In the genomic region with DNA sequence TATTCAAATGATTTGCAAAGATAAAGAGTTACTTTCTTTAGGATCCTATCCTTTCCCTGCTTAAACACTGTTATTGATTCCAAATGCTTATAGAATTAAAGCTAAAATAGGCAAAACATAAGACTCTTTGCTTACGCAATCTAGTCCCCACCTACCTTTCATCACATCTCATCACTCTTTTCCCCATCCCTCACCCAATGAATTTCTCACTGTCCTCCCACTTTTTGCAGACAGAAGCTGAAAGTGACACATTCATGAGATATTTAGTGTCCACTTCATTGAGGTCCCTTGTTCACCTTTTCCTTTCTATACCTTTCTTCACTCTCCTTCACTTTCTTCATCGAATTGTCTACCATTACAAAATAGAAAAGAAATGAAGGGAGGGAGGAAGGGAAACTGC, we compare ENCODE assay signal across 8 cellular contexts. TPM values are rescaled to one million over a fixed set of nuclear protein-coding genes. Genes with fewer than 3 reads are reported as not detected.
A peak's percentile ranks its signal among the peaks of the same experiment; 100 is the strongest.
DNase-seq lines count a peak whose midpoint lies in the region; ATAC-seq, FAIRE-seq and TF ChIP-seq lines count a peak whose summit lies in the region.

No MANE protein-coding gene starts in this region.

- H3K4me1 Mint-ChIP-seq in nephron, result peaks cover 16% of the 10 kb centered on the region

- BruUV-seq in K562 (replicated peaks; lab: Mats Ljungman, UMichigan), result no TSS peak

- H3K27me3 ChIP-seq in K562 (ENCODE audit: control insufficient read depth in 2 of 2, insufficient read depth in 2 of 2, low read length in 2 of 2) (no peaks in the 10 kb centered on the region), Peyer's patch (no peaks in the 10 kb centered on the region)

- peaks cover 4% of the 10 kb centered on the region for H3K36me3 Mint-ChIP-seq in nephron (ENCODE audit: low read depth)

- H3K4me3 ChIP-seq in K562 (peak overlapping the region; percentile 50; the same call in 1 of the 2 replicates), Peyer's patch (no peak overlapping the region)

- H3K79me2 ChIP-seq in K562 (ENCODE audit: control insufficient read depth, insufficient read depth, low read length), result peaks cover 15% of the 10 kb centered on the region; the same call in 2 of the 3 replicates

- no peak for FAIRE-seq in K562 (lab: Jason Lieb, UNC)

- TF ChIP-seq CTCF in K562 (IDR thresholded peaks at IDR 0.05 in 2 of 3, conservative IDR thresholded peaks at IDR 0.05 in 1 of 3; ENCODE audit: insufficient read depth in 2 of 3, low read depth in 1 of 3, low read length in 3 of 3), result no peak
- TF ChIP-seq CTCF in nephron (IDR thresholded peaks at IDR 0.05; ENCODE audit: unreplicated experiment in 3 of 3), result no peak
- TF ChIP-seq CTCF in Peyer's patch (IDR thresholded peaks at IDR 0.05), result no peak

- H3K27ac ChIP-seq in K562 (ENCODE audit: extremely low read depth, low read depth, low read length) (no peak overlapping the region), Peyer's patch (no peak overlapping the region)

- TF ChIP-seq RAD21 in Ishikawa (IDR thresholded peaks at IDR 0.05; ENCODE audit: low read depth) (no peak), K562 (CRISPR knock-in tag; conservative IDR thresholded peaks at IDR 0.05 in 1 of 2, IDR thresholded peaks at IDR 0.05 in 1 of 2) (no peak)

- intact Hi-C loops in K562 (cut with micrococcal nuclease), result no loop called here

- H3K9me3 ChIP-seq in K562 (replicated peaks; ENCODE audit: control insufficient read depth, insufficient read depth, low read depth, low read length) (no peaks in the 10 kb centered on the region), Peyer's patch (no peaks in the 10 kb centered on the region)

- H3K4me3 Mint-ChIP-seq in nephron, result peak overlapping the region; percentile 92 to 98 (median 92)

- no peaks in the 10 kb centered on the region for H3K27me3 Mint-ChIP-seq in nephron (ENCODE audit: low read depth)

- H3K4me2 ChIP-seq in K562 (ENCODE audit: insufficient read depth, low read length), result peak overlapping the region; percentile 58

- POLR2A ChIA-PET in K562 (lab: Yijun Ruan, JAX), result no interaction called here

- ATAC-seq in K562, result peak; percentile 51
- ATAC-seq in GM18517 (IDR thresholded peaks at IDR 0.05; ENCODE audit: unreplicated experiment), result no peak
- no peak for ATAC-seq in HG02970 (IDR thresholded peaks at IDR 0.05; ENCODE audit: low FRiP score, unreplicated experiment)

- H3K4me1 ChIP-seq in K562 (replicated peaks in 1 of 2; ENCODE audit: control insufficient read depth in 2 of 2, insufficient read depth in 2 of 2, low read length in 2 of 2) (peaks cover 0 to 4% of the 10 kb centered on the region in 2 experiments; a peak in 1 of 5 replicates), Peyer's patch (no peaks in the 10 kb centered on the region)

- H3K36me3 ChIP-seq in K562 (ENCODE audit: control insufficient read depth, insufficient read depth, low read length) (no peaks in the 10 kb centered on the region), Peyer's patch (no peaks in the 10 kb centered on the region)

- peak overlapping the region; percentile 66 for H2AFZ ChIP-seq in K562 (ENCODE audit: low read depth, low read length)

- H3K9me1 ChIP-seq in K562 (ENCODE audit: control insufficient read depth, insufficient read depth, low read length), result no peaks in the 10 kb centered on the region

- no peaks in the 10 kb centered on the region for H4K20me1 ChIP-seq in K562 (replicated peaks; ENCODE audit: control insufficient read depth, insufficient read depth, low read length)

- CTCF ChIA-PET in K562 (lab: Yijun Ruan, JAX; ENCODE audit: low intra/inter-chr PET ratio), result no interaction called here

- H3K9me3 Mint-ChIP-seq in nephron, result no peaks in the 10 kb centered on the region

- DNase-seq in Caki2 (ENCODE audit: low read depth), result peak; percentile 0
- peak in 2 of 4 experiments; percentile 3 to 7 for DNase-seq in K562 (ENCODE audit: extremely low read depth in 1 of 4, low spot score in 3 of 4)
- DNase-seq in UCSD-AML1 (lab: John Stamatoyannopoulos, UW; ENCODE audit: unreplicated experiment), result no peak
- DNase-seq in Peyer's patch, result no peak

- TF ChIP-seq POLR2A in K562 (conservative IDR thresholded peaks at IDR 0.05) (no peak), Peyer's patch (IDR thresholded peaks at IDR 0.05) (no peak)

- TF ChIP-seq EP300 in Ishikawa (IDR thresholded peaks at IDR 0.05; ENCODE audit: borderline replicate concordance), result no peak
- no peak for TF ChIP-seq EP300 in K562 (IDR thresholded peaks at IDR 0.05; ENCODE audit: low read length)

- 7% methylated on average over 2 of the region's 2 CpGs for WGBS in K562 (ENCODE audit: insufficient coverage, low coverage, missing lambda C conversion rate)

- H3K9ac ChIP-seq in K562 (ENCODE audit: insufficient read depth in 1 of 2, low read depth in 2 of 2, low read length in 2 of 2), result no peak overlapping the region

- in situ Hi-C loops in Caki2 (cut with HindIII; ENCODE audit: low pct_unique_long_range_greater_than_20kb, low sequenced_read_pairs) (no loop called here), K562 (cut with MboI) (no loop called here)

- peak overlapping the region; percentile 88 to 99 (median 97) for H3K27ac Mint-ChIP-seq in nephron

TF ChIP-seq in Ishikawa, 13 proteins besides CTCF, POLR2A, EP300 and RAD21:
- TF ChIP-seq FOXM1 (IDR thresholded peaks at IDR 0.05; ENCODE audit: borderline replicate concordance, low read depth) (no peak), CEBPB (IDR thresholded peaks at IDR 0.05) (peak; percentile 61), TAF1 (IDR thresholded peaks at IDR 0.05; ENCODE audit: low read depth) (no peak)

TF ChIP-seq in K562, 482 proteins besides CTCF, POLR2A, EP300 and RAD21 (continues in another document):
- no peak for TF ChIP-seq TAL1 (IDR thresholded peaks at IDR 0.05)
- no peak for TF ChIP-seq CEBPG (CRISPR knock-in tag; IDR thresholded peaks at IDR 0.05)
- peak; percentile 54 to 56 for TF ChIP-seq CEBPG (tag; conservative IDR thresholded peaks at IDR 0.05 in 1 of 2, IDR thresholded peaks at IDR 0.05 in 1 of 2)
- TF ChIP-seq, protein P1, sequence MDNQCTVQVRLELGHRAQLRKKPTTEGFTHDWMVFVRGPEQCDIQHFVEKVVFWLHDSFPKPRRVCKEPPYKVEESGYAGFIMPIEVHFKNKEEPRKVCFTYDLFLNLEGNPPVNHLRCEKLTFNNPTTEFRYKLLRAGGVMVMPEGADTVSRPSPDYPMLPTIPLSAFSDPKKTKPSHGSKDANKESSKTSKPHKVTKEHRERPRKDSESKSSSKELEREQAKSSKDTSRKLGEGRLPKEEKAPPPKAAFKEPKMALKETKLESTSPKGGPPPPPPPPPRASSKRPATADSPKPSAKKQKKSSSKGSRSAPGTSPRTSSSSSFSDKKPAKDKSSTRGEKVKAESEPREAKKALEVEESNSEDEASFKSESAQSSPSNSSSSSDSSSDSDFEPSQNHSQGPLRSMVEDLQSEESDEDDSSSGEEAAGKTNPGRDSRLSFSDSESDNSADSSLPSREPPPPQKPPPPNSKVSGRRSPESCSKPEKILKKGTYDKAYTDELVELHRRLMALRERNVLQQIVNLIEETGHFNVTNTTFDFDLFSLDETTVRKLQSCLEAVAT (IDR thresholded peaks at IDR 0.05), result no peak
- no peak for TF ChIP-seq TEAD2 (tag; IDR thresholded peaks at IDR 0.05)

RNA-seq across cellular contexts. Expression of a gene that starts 0.4 kb away (rescaled TPM):
- total RNA-seq in Caki2 (2014; rRNA removed; shearing (Covaris generic); ENCODE audit: low replicate concordance), result not detected in 2 replicates
- total RNA-seq in K562 (2011; cell fraction: chromatin; rRNA removed; ENCODE audit: low replicate concordance), result 0.11 TPM in 1 of 2 replicates, not detected in the other
- not detected in 2 replicates for total RNA-seq in K562 (2011; cell fraction: nucleolus; rRNA removed)
- total RNA-seq in K562 (2011; cell fraction: nucleoplasm; rRNA removed), result not detected in 2 replicates
- total RNA-seq in K562 (2014; rRNA removed) (not detected in 2 replicates), K562 (2014; rRNA removed; fragmentation: Illumina TruSeq; extraction: Trizol) (0.06 and 0.07 TPM in 2 replicates), K562 (2015; rRNA removed; fragmentation: Illumina TruSeq; extraction: Trizol) (not detected in 2 replicates), K562 (2021) (0.07 TPM in 1 of 2 replicates, not detected in the other), Peyer's patch (not detected)
- polyA plus RNA-seq in K562 (2011; rRNA removed) (0.03 TPM in 1 of 2 replicates, not detected in the other), K562 (2014; fragmentation: Illumina TruSeq; extraction: Trizol) (0.03 and 0.04 TPM in 2 replicates), K562 (2014; fragmentation: Nextera tagmentation; extraction: Ambion mirVana) (under 1 TPM in 1 of 2 experiments, not detected in 1; 0.06 TPM), K562 (2014; rRNA removed) (0.03 and 0.05 TPM in 2 replicates)
- not detected in 2 replicates for polyA plus RNA-seq in K562 (2011; cell fraction: cytosol; rRNA removed)
- polyA plus RNA-seq in K562 (2011; cell fraction: nucleus; rRNA removed), result not detected in 2 replicates
- 0.07 TPM in 1 of 2 replicates, not detected in the other for polyA plus RNA-seq in K562 (2012)
- not detected in 2 replicates for polyA minus RNA-seq in K562 (2011; rRNA and poly(A)+ RNA removed)
- not detected in 2 replicates for polyA minus RNA-seq in K562 (2011; cell fraction: cytosol; rRNA and poly(A)+ RNA removed)
- polyA minus RNA-seq in K562 (2011; cell fraction: nucleus; rRNA and poly(A)+ RNA removed), result not detected in 2 replicates

RNA-seq across cellular contexts. Expression of a gene that starts 0.6 kb away (rescaled TPM):
- total RNA-seq in Caki2 (2014; rRNA removed; shearing (Covaris generic); ENCODE audit: low replicate concordance), result not detected in 2 replicates
- total RNA-seq in K562 (2011; cell fraction: chromatin; rRNA removed; ENCODE audit: low replicate concordance), result 1.1 and 9.5 TPM in 2 replicates
- 0.67 and 1.3 TPM in 2 replicates for total RNA-seq in K562 (2011; cell fraction: nucleolus; rRNA removed)
- 2.1 and 2.4 TPM in 2 replicates for total RNA-seq in K562 (2011; cell fraction: nucleoplasm; rRNA removed)
- total RNA-seq in K562 (2014; rRNA removed) (2.6 and 2.9 TPM in 2 replicates), K562 (2014; rRNA removed; fragmentation: Illumina TruSeq; extraction: Trizol) (6.7 and 7.7 TPM in 2 replicates), K562 (2015; rRNA removed; fragmentation: Illumina TruSeq; extraction: Trizol) (4.9 and 5.2 TPM in 2 replicates), K562 (2021) (4.0 and 4.2 TPM in 2 replicates), Peyer's patch (10 to 100 TPM in 1 of 4 donors, 1 to 10 TPM in 2, under 1 TPM in 1; 0.53 to 13.2 (median 2.4) TPM)
- polyA plus RNA-seq in K562 (2011; rRNA removed) (0.35 and 5.2 TPM in 2 replicates), K562 (2014; fragmentation: Illumina TruSeq; extraction: Trizol) (5.4 and 6.4 TPM in 2 replicates), K562 (2014; fragmentation: Nextera tagmentation; extraction: Ambion mirVana) (1 to 10 TPM; 1.9 to 3.0 TPM), K562 (2014; rRNA removed) (6.6 and 6.9 TPM in 2 replicates)
- 0.12 and 0.40 TPM in 2 replicates for polyA plus RNA-seq in K562 (2011; cell fraction: cytosol; rRNA removed)
- 0.63 and 5.1 TPM in 2 replicates for polyA plus RNA-seq in K562 (2011; cell fraction: nucleus; rRNA removed)
- 4.5 and 7.7 TPM in 2 replicates for polyA plus RNA-seq in K562 (2012)
- 0.72 and 5.0 TPM in 2 replicates for polyA minus RNA-seq in K562 (2011; rRNA and poly(A)+ RNA removed)
- 0.95 TPM in 1 of 2 replicates, not detected in the other for polyA minus RNA-seq in K562 (2011; cell fraction: cytosol; rRNA and poly(A)+ RNA removed)
- polyA minus RNA-seq in K562 (2011; cell fraction: nucleus; rRNA and poly(A)+ RNA removed), result 0.22 and 2.0 TPM in 2 replicates
